ENCODE assay signal across 1 cellular context in the genomic region with DNA sequence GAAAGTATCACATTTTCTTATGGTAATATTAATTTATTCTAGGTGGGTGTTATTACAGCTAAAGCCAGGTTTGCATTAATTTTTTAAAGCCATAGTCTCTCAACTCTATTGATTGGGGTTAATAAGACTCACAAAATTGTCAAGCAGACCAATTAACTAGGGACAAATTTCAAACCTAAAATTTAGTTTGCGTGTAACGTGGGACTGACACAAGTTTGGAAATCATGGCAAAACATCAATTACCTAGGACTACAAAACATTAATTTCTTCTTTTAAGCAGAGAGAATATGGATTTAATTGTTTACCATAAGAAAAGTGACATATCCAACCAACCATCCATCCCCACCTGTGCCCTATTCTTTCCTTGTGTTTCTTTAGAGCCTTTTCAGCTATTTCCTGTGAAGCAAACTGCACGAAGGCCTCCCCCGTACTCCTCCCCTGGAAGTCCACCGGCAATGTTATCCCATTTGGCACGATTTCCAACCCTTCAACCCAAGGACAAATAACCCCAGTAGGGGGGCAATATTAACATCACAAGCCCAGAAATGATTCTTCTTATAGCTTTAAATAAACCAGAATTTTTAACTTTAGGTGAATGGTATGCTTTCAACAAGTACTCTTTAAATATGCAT.
TF ChIP-seq lines count a peak whose summit lies in the region.

No MANE protein-coding gene starts in this region.

TF ChIP-seq in GM23338, 12 proteins besides CTCF, POLR2A, EP300 and RAD21 (continued from another document):
- TF ChIP-seq, protein P1, sequence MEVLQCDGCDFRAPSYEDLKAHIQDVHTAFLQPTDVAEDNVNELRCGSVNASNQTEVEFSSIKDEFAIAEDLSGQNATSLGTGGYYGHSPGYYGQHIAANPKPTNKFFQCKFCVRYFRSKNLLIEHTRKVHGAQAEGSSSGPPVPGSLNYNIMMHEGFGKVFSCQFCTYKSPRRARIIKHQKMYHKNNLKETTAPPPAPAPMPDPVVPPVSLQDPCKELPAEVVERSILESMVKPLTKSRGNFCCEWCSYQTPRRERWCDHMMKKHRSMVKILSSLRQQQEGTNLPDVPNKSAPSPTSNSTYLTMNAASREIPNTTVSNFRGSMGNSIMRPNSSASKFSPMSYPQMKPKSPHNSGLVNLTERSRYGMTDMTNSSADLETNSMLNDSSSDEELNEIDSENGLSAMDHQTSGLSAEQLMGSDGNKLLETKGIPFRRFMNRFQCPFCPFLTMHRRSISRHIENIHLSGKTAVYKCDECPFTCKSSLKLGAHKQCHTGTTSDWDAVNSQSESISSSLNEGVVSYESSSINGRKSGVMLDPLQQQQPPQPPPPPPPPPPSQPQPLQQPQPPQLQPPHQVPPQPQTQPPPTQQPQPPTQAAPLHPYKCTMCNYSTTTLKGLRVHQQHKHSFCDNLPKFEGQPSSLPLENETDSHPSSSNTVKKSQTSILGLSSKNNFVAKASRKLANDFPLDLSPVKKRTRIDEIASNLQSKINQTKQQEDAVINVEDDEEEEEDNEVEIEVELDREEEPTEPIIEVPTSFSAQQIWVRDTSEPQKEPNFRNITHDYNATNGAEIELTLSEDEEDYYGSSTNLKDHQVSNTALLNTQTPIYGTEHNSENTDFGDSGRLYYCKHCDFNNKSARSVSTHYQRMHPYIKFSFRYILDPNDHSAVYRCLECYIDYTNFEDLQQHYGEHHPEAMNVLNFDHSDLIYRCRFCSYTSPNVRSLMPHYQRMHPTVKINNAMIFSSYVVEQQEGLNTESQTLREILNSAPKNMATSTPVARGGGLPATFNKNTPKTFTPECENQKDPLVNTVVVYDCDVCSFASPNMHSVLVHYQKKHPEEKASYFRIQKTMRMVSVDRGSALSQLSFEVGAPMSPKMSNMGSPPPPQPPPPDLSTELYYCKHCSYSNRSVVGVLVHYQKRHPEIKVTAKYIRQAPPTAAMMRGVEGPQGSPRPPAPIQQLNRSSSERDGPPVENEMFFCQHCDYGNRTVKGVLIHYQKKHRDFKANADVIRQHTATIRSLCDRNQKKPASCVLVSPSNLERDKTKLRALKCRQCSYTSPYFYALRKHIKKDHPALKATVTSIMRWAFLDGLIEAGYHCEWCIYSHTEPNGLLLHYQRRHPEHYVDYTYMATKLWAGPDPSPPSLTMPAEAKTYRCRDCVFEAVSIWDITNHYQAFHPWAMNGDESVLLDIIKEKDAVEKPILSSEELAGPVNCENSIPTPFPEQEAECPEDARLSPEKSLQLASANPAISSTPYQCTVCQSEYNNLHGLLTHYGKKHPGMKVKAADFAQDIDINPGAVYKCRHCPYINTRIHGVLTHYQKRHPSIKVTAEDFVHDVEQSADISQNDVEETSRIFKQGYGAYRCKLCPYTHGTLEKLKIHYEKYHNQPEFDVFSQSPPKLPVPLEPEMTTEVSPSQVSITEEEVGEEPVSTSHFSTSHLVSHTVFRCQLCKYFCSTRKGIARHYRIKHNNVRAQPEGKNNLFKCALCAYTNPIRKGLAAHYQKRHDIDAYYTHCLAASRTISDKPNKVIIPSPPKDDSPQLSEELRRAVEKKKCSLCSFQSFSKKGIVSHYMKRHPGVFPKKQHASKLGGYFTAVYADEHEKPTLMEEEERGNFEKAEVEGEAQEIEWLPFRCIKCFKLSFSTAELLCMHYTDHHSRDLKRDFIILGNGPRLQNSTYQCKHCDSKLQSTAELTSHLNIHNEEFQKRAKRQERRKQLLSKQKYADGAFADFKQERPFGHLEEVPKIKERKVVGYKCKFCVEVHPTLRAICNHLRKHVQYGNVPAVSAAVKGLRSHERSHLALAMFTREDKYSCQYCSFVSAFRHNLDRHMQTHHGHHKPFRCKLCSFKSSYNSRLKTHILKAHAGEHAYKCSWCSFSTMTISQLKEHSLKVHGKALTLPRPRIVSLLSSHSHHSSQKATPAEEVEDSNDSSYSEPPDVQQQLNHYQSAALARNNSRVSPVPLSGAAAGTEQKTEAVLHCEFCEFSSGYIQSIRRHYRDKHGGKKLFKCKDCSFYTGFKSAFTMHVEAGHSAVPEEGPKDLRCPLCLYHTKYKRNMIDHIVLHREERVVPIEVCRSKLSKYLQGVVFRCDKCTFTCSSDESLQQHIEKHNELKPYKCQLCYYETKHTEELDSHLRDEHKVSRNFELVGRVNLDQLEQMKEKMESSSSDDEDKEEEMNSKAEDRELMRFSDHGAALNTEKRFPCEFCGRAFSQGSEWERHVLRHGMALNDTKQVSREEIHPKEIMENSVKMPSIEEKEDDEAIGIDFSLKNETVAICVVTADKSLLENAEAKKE (CRISPR knock-in tag; IDR thresholded peaks at IDR 0.05), result no peak
- TF ChIP-seq ZNF114 (CRISPR knock-in tag; IDR thresholded peaks at IDR 0.05) (no peak), CREB1 (CRISPR knock-in tag; IDR thresholded peaks at IDR 0.05; ENCODE audit: low read depth) (no peak), STAT1 (IDR thresholded peaks at IDR 0.05; ENCODE audit: unreplicated experiment) (no peak), NANOG (IDR thresholded peaks at IDR 0.05; ENCODE audit: borderline replicate concordance) (no peak), EZH2 (IDR thresholded peaks at IDR 0.05; ENCODE audit: low read depth, unreplicated experiment) (no peak)
